ENCODE assay signal across 2 cellular contexts in genomic region chr15:89088605-89089315, GRCh38.
TF ChIP-seq lines count a peak whose summit lies in the region.

No MANE protein-coding gene starts in this region.

TF ChIP-seq in A549, 52 proteins besides CTCF, POLR2A, EP300 and RAD21 (continued from another document):
- TF ChIP-seq REST (IDR thresholded peaks at IDR 0.05) (peak; percentile 68), PHF8 (IDR thresholded peaks at IDR 0.05; ENCODE audit: borderline replicate concordance, low read depth) (peak; percentile 44; the same call in 1 of the 2 replicates)

TF ChIP-seq in GM12878, 131 proteins besides CTCF, POLR2A, EP300 and RAD21 (continued from another document):
- TF ChIP-seq REST (IDR thresholded peaks at IDR 0.05; ENCODE audit: low read depth, low read length), result peak; percentile 64; the same call in 1 of the 2 replicates
- TF ChIP-seq GATAD2B (conservative IDR thresholded peaks at IDR 0.05; ENCODE audit: low read depth), result peak; percentile 10; the same call in 1 of the 2 replicates
- TF ChIP-seq POLR2AphosphoS5 (IDR thresholded peaks at IDR 0.05; ENCODE audit: low read length), result no peak
- no peak for TF ChIP-seq ATF3 (IDR thresholded peaks at IDR 0.05; ENCODE audit: borderline replicate concordance, extremely low read depth, low read depth, low read length)
TF ChIP-seq in GM12878: peak in this region for 3.
